10 cellular contexts compared by ENCODE assay signal in the genomic region with DNA sequence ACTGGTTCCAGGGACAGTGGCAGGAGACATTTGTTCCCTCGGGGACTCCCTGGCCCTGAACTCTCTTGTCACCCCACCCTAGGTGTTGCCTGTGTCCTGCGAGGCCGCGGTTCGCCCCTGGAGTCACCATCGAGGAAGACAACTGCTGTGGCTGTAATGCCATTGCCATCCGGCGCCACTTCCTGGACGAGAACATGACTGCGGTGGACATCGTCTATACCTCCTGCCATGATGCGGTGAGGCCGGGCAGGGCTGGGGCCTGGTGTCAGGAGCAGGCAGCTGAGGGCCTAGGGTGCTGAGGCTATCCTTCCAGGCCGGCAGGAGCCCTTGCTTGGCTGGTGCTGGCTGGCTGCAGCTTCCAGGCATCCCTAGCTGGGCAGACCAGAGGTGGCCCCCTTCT. TPM values are rescaled to one million over a fixed set of nuclear protein-coding genes. Genes with fewer than 3 reads are reported as not detected.
"Had no signal": no experiment of that assay in that cellular context is flagged by ENCODE, and none has a peak within 500 bp of the region (broad histone marks: within the 10 kb centered on the region; RNA-seq: fewer than 3 reads in every experiment).

No MANE protein-coding gene starts in this region.

- FAIRE-seq: H1, H54 had no signal

- H3K4me2 ChIP-seq: GM23338 had no signal

- H3K9me3 ChIP-seq: HAP-1 had no signal

- DNase-seq: GM23248, GOT3, H7, H9, HCEC 1CT, HFFc6 had no signal

- H3K36me3 ChIP-seq: HAP-1 had no signal

- H3K4me1 ChIP-seq: HAP-1 had no signal

- H3K4me3 ChIP-seq: GM23248, GM23338, HAP-1 had no signal

- H2AFZ ChIP-seq: GM23248, GM23338 had no signal

- H3K27ac ChIP-seq: GM23248 had no signal

- H3K9ac ChIP-seq: GM23248 had no signal

RNA-seq across cellular contexts. Expression of a gene that starts 17.7 kb away (rescaled TPM):
- total RNA-seq: GM23248 had no signal
